12 cellular contexts compared by ENCODE assay signal in genomic region chr10:126021833-126022500, GRCh38.
"Had no signal": no experiment of that assay in that cellular context is flagged by ENCODE, and none has a peak within 500 bp of the region (broad histone marks: within the 10 kb centered on the region; RNA-seq: fewer than 3 reads in every experiment).

No MANE protein-coding gene starts in this region.

- H3K4me3 Mint-ChIP-seq: activated CD8-positive, alpha-beta T cell treated with anti-CD3 and anti-CD28 coated beads, Interleukin-2, amount 10 ng/mL, durations not matched to agents 7 days and 5 days; activated naive CD4-positive, alpha-beta T cell treated with anti-CD3 and anti-CD28 coated beads for 36 hours; activated T-helper 17 cell treated with anti-CD3 and anti-CD28 coated beads, Interleukin-2, amount 50 U/mL, for 72 hours; stimulated activated naive CD8-positive, alpha-beta T cell treated with anti-CD3 and anti-CD28 coated beads, Interleukin-15, amount 100 ng/mL, for 72 hours had no signal

- H3K27ac Mint-ChIP-seq: activated CD8-positive, alpha-beta T cell treated with anti-CD3 and anti-CD28 coated beads, Interleukin-2, amount 10 ng/mL, durations not matched to agents 7 days and 5 days; activated naive CD4-positive, alpha-beta T cell treated with anti-CD3 and anti-CD28 coated beads for 36 hours; activated T-helper 17 cell treated with anti-CD3 and anti-CD28 coated beads, Interleukin-2, amount 50 U/mL, for 72 hours; stimulated activated naive CD8-positive, alpha-beta T cell treated with anti-CD3 and anti-CD28 coated beads, Interleukin-15, amount 100 ng/mL, for 72 hours had no signal

- H3K9me3 Mint-ChIP-seq: activated naive CD4-positive, alpha-beta T cell treated with anti-CD3 and anti-CD28 coated beads for 36 hours; activated T-helper 17 cell treated with anti-CD3 and anti-CD28 coated beads, Interleukin-2, amount 50 U/mL, for 72 hours had no signal

- ATAC-seq: activated CD8-positive, alpha-beta T cell treated with anti-CD3 and anti-CD28 coated beads, Interleukin-2, amount 10 ng/mL, durations not matched to agents 7 days and 5 days; activated T-helper 17 cell treated with anti-CD3 and anti-CD28 coated beads, Interleukin-2, amount 50 U/mL, for 72 hours; stimulated activated naive CD8-positive, alpha-beta T cell treated with anti-CD3 and anti-CD28 coated beads, Interleukin-15, amount 100 ng/mL, for 72 hours had no signal

- H3K4me1 Mint-ChIP-seq: activated T-helper 17 cell treated with anti-CD3 and anti-CD28 coated beads, Interleukin-2, amount 50 U/mL, for 72 hours; stimulated activated naive CD8-positive, alpha-beta T cell treated with anti-CD3 and anti-CD28 coated beads, Interleukin-15, amount 100 ng/mL, for 72 hours had no signal

- DNase-seq: activated CD4-positive, alpha-beta T cell treated with anti-CD3 and anti-CD28 coated beads for 4 hours; activated CD8-positive, alpha-beta T cell treated with anti-CD3 and anti-CD28 coated beads, Interleukin-2, amount 10 ng/mL, durations not matched to agents 7 days and 5 days; activated naive CD4-positive, alpha-beta T cell treated with anti-CD3 and anti-CD28 coated beads for 36 hours; caudate nucleus; cortex of kidney; effector memory CD4-positive, alpha-beta T cell; kidney; retina; stimulated activated CD4-positive, alpha-beta T cell treated with anti-CD3 and anti-CD28 coated beads, Interleukin-4, amount 100 ng/mL, for 4 hours; stimulated activated naive CD8-positive, alpha-beta T cell treated with anti-CD3 and anti-CD28 coated beads, Interleukin-15, amount 100 ng/mL, for 72 hours; T-helper 9 cell had no signal
